11 cellular contexts compared by ENCODE assay signal in genomic region chr4:90951037-90951436, GRCh38.
DNase-seq lines count a peak whose midpoint lies in the region; ATAC-seq and TF ChIP-seq lines count a peak whose summit lies in the region.
"Had no signal": no experiment of that assay in that cellular context is flagged by ENCODE, and none has a peak within 500 bp of the region (broad histone marks: within the 10 kb centered on the region; RNA-seq: fewer than 3 reads in every experiment).

No MANE protein-coding gene starts in this region.

- H3K4me1 ChIP-seq in prostate gland (replicated peaks): no peaks in the 10 kb centered on the region
- H3K4me1 ChIP-seq in uterus: no peaks in the 10 kb centered on the region

- TF ChIP-seq POLR2A in prostate gland (IDR thresholded peaks at IDR 0.05) (no peak), uterus (IDR thresholded peaks at IDR 0.05) (no peak)

- intact Hi-C loops in prostate gland (cut with DNase I) (no loop called here), uterus (cut with DNase I; ENCODE audit: low total_unique reads) (no loop called here)

- in situ Hi-C loops in GM13976 (cut with MboI; ENCODE audit: low sequenced_read_pairs, unreplicated experiment): no loop called here

- H3K36me3 ChIP-seq in prostate gland (no peaks in the 10 kb centered on the region), uterus (no peaks in the 10 kb centered on the region)

- H3K4me3 ChIP-seq in prostate gland (no peak overlapping the region), uterus (no peak overlapping the region)

- peak overlapping the region; percentile 20 for H3K27ac ChIP-seq in epithelial cell of prostate
- H3K27ac ChIP-seq in prostate gland: no peak overlapping the region
- H3K27ac ChIP-seq in uterus: no peak overlapping the region

- no peaks in the 10 kb centered on the region for H3K9me3 ChIP-seq in prostate gland
- no peaks in the 10 kb centered on the region for H3K9me3 ChIP-seq in uterus

- no peaks in the 10 kb centered on the region for H3K27me3 ChIP-seq in prostate gland (replicated peaks; ENCODE audit: insufficient read depth)
- no peaks in the 10 kb centered on the region for H3K27me3 ChIP-seq in uterus

- no peak for ATAC-seq in HG02610 (IDR thresholded peaks at IDR 0.05; ENCODE audit: unreplicated experiment)

- DNase-seq in HK-2 (ENCODE audit: unreplicated experiment) (peak; percentile 17), NCI-H510A treated with DMSO at 0.1 percent for 48 hours (lab: John Stamatoyannopoulos, UW) (peak; percentile 73), epithelial cell of prostate (ENCODE audit: low read depth, low spot score) (peak; percentile 92), prostate gland (ENCODE audit: low spot score) (peak; percentile 39), uterus (no peak), GM13976 (ENCODE audit: low spot score) (no peak)
- DNase-seq in NK-92 treated with Interleukin-12 subunit alpha and Interleukin-12 subunit beta, amount 100 ng/mL, for 24 hours (lab: John Stamatoyannopoulos, UW): no peak
- DNase-seq: midbrain, NCI-H2171, T-helper 1 cell had no signal

- no peak for TF ChIP-seq CTCF in prostate gland (IDR thresholded peaks at IDR 0.05)
- TF ChIP-seq CTCF in uterus (IDR thresholded peaks at IDR 0.05): no peak
- TF ChIP-seq CTCF in GM13976 (IDR thresholded peaks at IDR 0.05; ENCODE audit: borderline replicate concordance, control extremely low read depth, extremely low read depth, insufficient read depth, missing control alignments): no peak

- WGBS in prostate gland: 26% methylated on average over 2 of the region's 2 CpGs

Comparison
In these comparisons a context has a peak if more than half of its experiments do, and no peak if none do; other contexts are left out.
1. DNase-seq: peak in HK-2 (single experiment), NCI-H510A treated with DMSO at 0.1 percent for 48 hours (single experiment), epithelial cell of prostate (single experiment) and prostate gland (single experiment); none in uterus (0 of 2), GM13976 (single experiment) and NK-92 treated with Interleukin-12 subunit alpha and Interleukin-12 subunit beta, amount 100 ng/mL, for 24 hours (single experiment).